ENCODE assay signal across 14 cellular contexts in the genomic region with DNA sequence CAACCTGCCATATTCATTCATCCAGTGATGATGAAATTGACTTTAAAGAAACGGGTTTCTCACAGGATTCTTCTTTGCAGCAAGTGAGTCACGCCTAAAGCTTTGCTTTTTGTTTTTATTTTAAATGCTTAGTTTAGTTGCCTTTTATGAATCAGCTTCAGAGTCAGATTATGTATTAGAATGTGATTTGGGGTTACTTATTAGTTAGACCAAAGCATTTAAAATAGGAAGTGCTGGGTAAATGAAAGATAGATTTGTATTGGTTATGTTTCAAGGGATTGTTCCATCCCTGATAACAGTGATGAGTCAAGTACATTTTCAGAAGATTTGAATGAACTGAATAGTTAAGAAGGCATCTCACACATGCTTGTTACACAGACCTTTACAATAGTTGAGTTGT.
A peak's percentile ranks its signal among the peaks of the same experiment; 100 is the strongest.
DNase-seq lines count a peak whose midpoint lies in the region; ATAC-seq and TF ChIP-seq lines count a peak whose summit lies in the region.
"Had no signal": no experiment of that assay in that cellular context is flagged by ENCODE, and none has a peak within 500 bp of the region (broad histone marks: within the 10 kb centered on the region; RNA-seq: fewer than 3 reads in every experiment).

No MANE protein-coding gene starts in this region.

- no peak overlapping the region for H3K27ac ChIP-seq in breast epithelium
- H3K27ac ChIP-seq: HL-60, uterus had no signal

- TF ChIP-seq CTCF in MCF 10A (IDR thresholded peaks at IDR 0.05; ENCODE audit: unreplicated experiment) (no peak), breast epithelium (IDR thresholded peaks at IDR 0.05) (no peak)

- peaks cover 64% of the 10 kb centered on the region for H3K36me3 Mint-ChIP-seq in MCF 10A (ENCODE audit: insufficient read depth, unreplicated experiment)

- H3K9me3 ChIP-seq in breast epithelium: no peaks in the 10 kb centered on the region
- H3K9me3 ChIP-seq: BE2C, neutrophil, uterus had no signal

- intact Hi-C loops in MCF 10A (cut with micrococcal nuclease) (loop anchor here (5.0 kb wide), 1 partner anchor 121 kb away; a partner anchor contains a TSS), breast epithelium (cut with DNase I; ENCODE audit: low total_unique reads) (no loop called here), sciatic nerve (cut with DNase I) (no loop called here)

- DNase-seq in MCF 10A (ENCODE audit: unreplicated experiment) (peak; percentile 59), breast epithelium (ENCODE audit: low spot score in 2 of 2) (no peak), amniotic epithelial cell (ENCODE audit: low read depth) (peak; percentile 73), fibroblast of the conjunctiva (ENCODE audit: low read depth) (peak; percentile 14), stromal cell of bone marrow (ENCODE audit: low read depth) (peak; percentile 36), sciatic nerve (ENCODE audit: low spot score) (no peak)
- DNase-seq: activated T-cell treated with anti-CD3 and anti-CD28 coated beads, Interleukin-2, amount 50 U/mL, for 1 hour; BE2C; SHP77 treated with DMSO at 0.1 percent for 48 hours; uterus had no signal

- H3K4me3 ChIP-seq in breast epithelium: no peak overlapping the region
- H3K4me3 ChIP-seq: uterus had no signal

- peak overlapping the region; percentile 29 for H3K4me3 Mint-ChIP-seq in MCF 10A (ENCODE audit: unreplicated experiment)

- POLR2A ChIA-PET in MCF 10A (lab: Yijun Ruan, JAX): interaction anchor here (0.7 to 1.4 kb wide), 6 partner anchors 18 to 259 kb away, joined by 3 to 4 read pairs (median 3); a partner anchor contains a TSS

- ATAC-seq in sciatic nerve (no peak), HG02981 (IDR thresholded peaks at IDR 0.05; ENCODE audit: unreplicated experiment) (no peak), GM18858 (IDR thresholded peaks at IDR 0.05; ENCODE audit: unreplicated experiment) (no peak)

- CTCF ChIA-PET in MCF 10A (lab: Yijun Ruan, JAX): interaction anchor here (0.9 to 1.1 kb wide), 2 partner anchors 461 to 507 kb away, joined by 3 read pairs; no protein-coding TSS in a partner anchor

- H3K27me3 Mint-ChIP-seq in MCF 10A (ENCODE audit: insufficient read depth, unreplicated experiment): no peaks in the 10 kb centered on the region

- H3K4me1 ChIP-seq in breast epithelium: no peaks in the 10 kb centered on the region
- H3K4me1 ChIP-seq: uterus had no signal

- H3K4me1 Mint-ChIP-seq in MCF 10A (ENCODE audit: insufficient read depth, unreplicated experiment): peaks cover 18% of the 10 kb centered on the region

- no TSS peak for BruUV-seq in MCF 10A (replicated peaks; lab: Mats Ljungman, UMichigan)

- H3K36me3 ChIP-seq in breast epithelium: no peaks in the 10 kb centered on the region
- H3K36me3 ChIP-seq: uterus had no signal

- TF ChIP-seq POLR2A in breast epithelium (IDR thresholded peaks at IDR 0.05): no peak

- peak overlapping the region; percentile 53 for H3K27ac Mint-ChIP-seq in MCF 10A (ENCODE audit: low read depth, unreplicated experiment)

- H3K27me3 ChIP-seq in breast epithelium: no peaks in the 10 kb centered on the region
- H3K27me3 ChIP-seq: BE2C, neutrophil, uterus had no signal

- H3K9me3 Mint-ChIP-seq in MCF 10A (ENCODE audit: unreplicated experiment): no peaks in the 10 kb centered on the region

Comparison
In these comparisons a context has a peak if more than half of its experiments do, and no peak if none do; other contexts are left out.
1. DNase-seq: peak in MCF 10A (single experiment), amniotic epithelial cell (single experiment), fibroblast of the conjunctiva (single experiment) and stromal cell of bone marrow (single experiment); none in breast epithelium (0 of 2) and sciatic nerve (single experiment).